1 cellular context compared by ENCODE assay signal in genomic region chr6:144063744-144064401, GRCh38.
A peak's percentile ranks its signal among the peaks of the same experiment; 100 is the strongest.
TF ChIP-seq lines count a peak whose summit lies in the region.

No MANE protein-coding gene starts in this region.

TF ChIP-seq in HepG2, 621 proteins besides CTCF, POLR2A, EP300 and RAD21 (continued from another document and continues in another):
- TF ChIP-seq, protein P1, sequence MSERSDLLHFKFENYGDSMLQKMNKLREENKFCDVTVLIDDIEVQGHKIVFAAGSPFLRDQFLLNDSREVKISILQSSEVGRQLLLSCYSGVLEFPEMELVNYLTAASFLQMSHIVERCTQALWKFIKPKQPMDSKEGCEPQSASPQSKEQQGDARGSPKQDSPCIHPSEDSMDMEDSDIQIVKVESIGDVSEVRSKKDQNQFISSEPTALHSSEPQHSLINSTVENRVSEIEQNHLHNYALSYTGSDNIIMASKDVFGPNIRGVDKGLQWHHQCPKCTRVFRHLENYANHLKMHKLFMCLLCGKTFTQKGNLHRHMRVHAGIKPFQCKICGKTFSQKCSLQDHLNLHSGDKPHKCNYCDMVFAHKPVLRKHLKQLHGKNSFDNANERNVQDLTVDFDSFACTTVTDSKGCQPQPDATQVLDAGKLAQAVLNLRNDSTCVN (CRISPR knock-in tag; IDR thresholded peaks at IDR 0.05; ENCODE audit: borderline replicate concordance): no peak
- TF ChIP-seq RBM22 (optimal IDR thresholded peaks at IDR 0.05; ENCODE audit: low read length): no peak
- TF ChIP-seq SRSF9 (IDR thresholded peaks at IDR 0.05; ENCODE audit: borderline replicate concordance, insufficient read depth, low read depth, low read length, poor library complexity, severe bottlenecking): no peak
- TF ChIP-seq ZBTB34 (CRISPR knock-in tag; IDR thresholded peaks at IDR 0.05): 0 out of 2 replicates have a peak, but pooled peaks have one; percentile 44
- TF ChIP-seq RELA (CRISPR knock-in tag; IDR thresholded peaks at IDR 0.05): peak; percentile 30; the same call in 1 of the 2 replicates
- TF ChIP-seq PTBP1 (IDR thresholded peaks at IDR 0.05; ENCODE audit: low read depth, low read length, poor library complexity, severe bottlenecking): no peak
- no peak for TF ChIP-seq NCOA5 (CRISPR knock-in tag; IDR thresholded peaks at IDR 0.05)
- peak; percentile 80; the same call in 1 of the 2 replicates for TF ChIP-seq ZNF441 (CRISPR knock-in tag; IDR thresholded peaks at IDR 0.05; ENCODE audit: borderline replicate concordance)
- TF ChIP-seq TBX2 (CRISPR knock-in tag; IDR thresholded peaks at IDR 0.05; ENCODE audit: borderline replicate concordance): peak; percentile 70
- no peak for TF ChIP-seq MTA3 (CRISPR knock-in tag; IDR thresholded peaks at IDR 0.05)
- peak; percentile 69; the same call in 1 of the 2 replicates for TF ChIP-seq NRL (CRISPR knock-in tag; IDR thresholded peaks at IDR 0.05; ENCODE audit: borderline replicate concordance)
- peak; percentile 76; the same call in 1 of the 2 replicates for TF ChIP-seq KLF12 (CRISPR knock-in tag; IDR thresholded peaks at IDR 0.05; ENCODE audit: borderline replicate concordance)
- TF ChIP-seq JUNB (CRISPR knock-in tag; IDR thresholded peaks at IDR 0.05; ENCODE audit: borderline replicate concordance): no peak
- no peak for TF ChIP-seq ZFP82 (CRISPR knock-in tag; IDR thresholded peaks at IDR 0.05; ENCODE audit: borderline replicate concordance)
- TF ChIP-seq MEIS2 (CRISPR knock-in tag; IDR thresholded peaks at IDR 0.05): 0 out of 2 replicates have a peak, but pooled peaks have one; percentile 28
- TF ChIP-seq CERS6 (CRISPR knock-in tag; IDR thresholded peaks at IDR 0.05): no peak
- TF ChIP-seq, protein P2, sequence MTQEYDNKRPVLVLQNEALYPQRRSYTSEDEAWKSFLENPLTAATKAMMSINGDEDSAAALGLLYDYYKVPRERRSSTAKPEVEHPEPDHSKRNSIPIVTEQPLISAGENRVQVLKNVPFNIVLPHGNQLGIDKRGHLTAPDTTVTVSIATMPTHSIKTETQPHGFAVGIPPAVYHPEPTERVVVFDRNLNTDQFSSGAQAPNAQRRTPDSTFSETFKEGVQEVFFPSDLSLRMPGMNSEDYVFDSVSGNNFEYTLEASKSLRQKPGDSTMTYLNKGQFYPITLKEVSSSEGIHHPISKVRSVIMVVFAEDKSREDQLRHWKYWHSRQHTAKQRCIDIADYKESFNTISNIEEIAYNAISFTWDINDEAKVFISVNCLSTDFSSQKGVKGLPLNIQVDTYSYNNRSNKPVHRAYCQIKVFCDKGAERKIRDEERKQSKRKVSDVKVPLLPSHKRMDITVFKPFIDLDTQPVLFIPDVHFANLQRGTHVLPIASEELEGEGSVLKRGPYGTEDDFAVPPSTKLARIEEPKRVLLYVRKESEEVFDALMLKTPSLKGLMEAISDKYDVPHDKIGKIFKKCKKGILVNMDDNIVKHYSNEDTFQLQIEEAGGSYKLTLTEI (CRISPR knock-in tag; conservative IDR thresholded peaks at IDR 0.05): no peak
- no peak; the same call in 1 of the 2 replicates for TF ChIP-seq MED1 (CRISPR knock-in tag; IDR thresholded peaks at IDR 0.05)
- TF ChIP-seq CCAR2 (optimal IDR thresholded peaks at IDR 0.05; ENCODE audit: low read depth, low read length): no peak
- TF ChIP-seq, protein P3, sequence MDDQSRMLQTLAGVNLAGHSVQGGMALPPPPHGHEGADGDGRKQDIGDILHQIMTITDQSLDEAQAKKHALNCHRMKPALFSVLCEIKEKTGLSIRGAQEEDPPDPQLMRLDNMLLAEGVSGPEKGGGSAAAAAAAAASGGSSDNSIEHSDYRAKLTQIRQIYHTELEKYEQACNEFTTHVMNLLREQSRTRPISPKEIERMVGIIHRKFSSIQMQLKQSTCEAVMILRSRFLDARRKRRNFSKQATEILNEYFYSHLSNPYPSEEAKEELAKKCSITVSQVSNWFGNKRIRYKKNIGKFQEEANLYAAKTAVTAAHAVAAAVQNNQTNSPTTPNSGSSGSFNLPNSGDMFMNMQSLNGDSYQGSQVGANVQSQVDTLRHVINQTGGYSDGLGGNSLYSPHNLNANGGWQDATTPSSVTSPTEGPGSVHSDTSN (CRISPR knock-in tag; IDR thresholded peaks at IDR 0.05; ENCODE audit: borderline replicate concordance): no peak
- no peak for TF ChIP-seq ZKSCAN8 (CRISPR knock-in tag; IDR thresholded peaks at IDR 0.05; ENCODE audit: borderline replicate concordance)
- 0 out of 2 replicates have a peak, but pooled peaks have one; percentile 73 for TF ChIP-seq ZNF567 (CRISPR knock-in tag; IDR thresholded peaks at IDR 0.05; ENCODE audit: borderline replicate concordance)
- no peak for TF ChIP-seq SETDB1 (CRISPR knock-in tag; IDR thresholded peaks at IDR 0.05; ENCODE audit: borderline replicate concordance)
- TF ChIP-seq, protein P4, sequence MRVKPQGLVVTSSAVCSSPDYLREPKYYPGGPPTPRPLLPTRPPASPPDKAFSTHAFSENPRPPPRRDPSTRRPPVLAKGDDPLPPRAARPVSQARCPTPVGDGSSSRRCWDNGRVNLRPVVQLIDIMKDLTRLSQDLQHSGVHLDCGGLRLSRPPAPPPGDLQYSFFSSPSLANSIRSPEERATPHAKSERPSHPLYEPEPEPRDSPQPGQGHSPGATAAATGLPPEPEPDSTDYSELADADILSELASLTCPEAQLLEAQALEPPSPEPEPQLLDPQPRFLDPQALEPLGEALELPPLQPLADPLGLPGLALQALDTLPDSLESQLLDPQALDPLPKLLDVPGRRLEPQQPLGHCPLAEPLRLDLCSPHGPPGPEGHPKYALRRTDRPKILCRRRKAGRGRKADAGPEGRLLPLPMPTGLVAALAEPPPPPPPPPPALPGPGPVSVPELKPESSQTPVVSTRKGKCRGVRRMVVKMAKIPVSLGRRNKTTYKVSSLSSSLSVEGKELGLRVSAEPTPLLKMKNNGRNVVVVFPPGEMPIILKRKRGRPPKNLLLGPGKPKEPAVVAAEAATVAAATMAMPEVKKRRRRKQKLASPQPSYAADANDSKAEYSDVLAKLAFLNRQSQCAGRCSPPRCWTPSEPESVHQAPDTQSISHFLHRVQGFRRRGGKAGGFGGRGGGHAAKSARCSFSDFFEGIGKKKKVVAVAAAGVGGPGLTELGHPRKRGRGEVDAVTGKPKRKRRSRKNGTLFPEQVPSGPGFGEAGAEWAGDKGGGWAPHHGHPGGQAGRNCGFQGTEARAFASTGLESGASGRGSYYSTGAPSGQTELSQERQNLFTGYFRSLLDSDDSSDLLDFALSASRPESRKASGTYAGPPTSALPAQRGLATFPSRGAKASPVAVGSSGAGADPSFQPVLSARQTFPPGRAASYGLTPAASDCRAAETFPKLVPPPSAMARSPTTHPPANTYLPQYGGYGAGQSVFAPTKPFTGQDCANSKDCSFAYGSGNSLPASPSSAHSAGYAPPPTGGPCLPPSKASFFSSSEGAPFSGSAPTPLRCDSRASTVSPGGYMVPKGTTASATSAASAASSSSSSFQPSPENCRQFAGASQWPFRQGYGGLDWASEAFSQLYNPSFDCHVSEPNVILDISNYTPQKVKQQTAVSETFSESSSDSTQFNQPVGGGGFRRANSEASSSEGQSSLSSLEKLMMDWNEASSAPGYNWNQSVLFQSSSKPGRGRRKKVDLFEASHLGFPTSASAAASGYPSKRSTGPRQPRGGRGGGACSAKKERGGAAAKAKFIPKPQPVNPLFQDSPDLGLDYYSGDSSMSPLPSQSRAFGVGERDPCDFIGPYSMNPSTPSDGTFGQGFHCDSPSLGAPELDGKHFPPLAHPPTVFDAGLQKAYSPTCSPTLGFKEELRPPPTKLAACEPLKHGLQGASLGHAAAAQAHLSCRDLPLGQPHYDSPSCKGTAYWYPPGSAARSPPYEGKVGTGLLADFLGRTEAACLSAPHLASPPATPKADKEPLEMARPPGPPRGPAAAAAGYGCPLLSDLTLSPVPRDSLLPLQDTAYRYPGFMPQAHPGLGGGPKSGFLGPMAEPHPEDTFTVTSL (CRISPR knock-in tag; IDR thresholded peaks at IDR 0.05; ENCODE audit: borderline replicate concordance): 0 out of 2 replicates have a peak, but pooled peaks have one; percentile 17
- TF ChIP-seq SNAI1 (CRISPR knock-in tag; IDR thresholded peaks at IDR 0.05; ENCODE audit: borderline replicate concordance): 0 out of 2 replicates have a peak, but pooled peaks have one; percentile 81
- no peak for TF ChIP-seq PHF5A (CRISPR knock-in tag; IDR thresholded peaks at IDR 0.05; ENCODE audit: low read depth, unreplicated experiment)
- TF ChIP-seq MAFK (conservative IDR thresholded peaks at IDR 0.05 in 1 of 2, IDR thresholded peaks at IDR 0.05 in 1 of 2; ENCODE audit: low read length in 2 of 2): no peak
- TF ChIP-seq, protein P5, sequence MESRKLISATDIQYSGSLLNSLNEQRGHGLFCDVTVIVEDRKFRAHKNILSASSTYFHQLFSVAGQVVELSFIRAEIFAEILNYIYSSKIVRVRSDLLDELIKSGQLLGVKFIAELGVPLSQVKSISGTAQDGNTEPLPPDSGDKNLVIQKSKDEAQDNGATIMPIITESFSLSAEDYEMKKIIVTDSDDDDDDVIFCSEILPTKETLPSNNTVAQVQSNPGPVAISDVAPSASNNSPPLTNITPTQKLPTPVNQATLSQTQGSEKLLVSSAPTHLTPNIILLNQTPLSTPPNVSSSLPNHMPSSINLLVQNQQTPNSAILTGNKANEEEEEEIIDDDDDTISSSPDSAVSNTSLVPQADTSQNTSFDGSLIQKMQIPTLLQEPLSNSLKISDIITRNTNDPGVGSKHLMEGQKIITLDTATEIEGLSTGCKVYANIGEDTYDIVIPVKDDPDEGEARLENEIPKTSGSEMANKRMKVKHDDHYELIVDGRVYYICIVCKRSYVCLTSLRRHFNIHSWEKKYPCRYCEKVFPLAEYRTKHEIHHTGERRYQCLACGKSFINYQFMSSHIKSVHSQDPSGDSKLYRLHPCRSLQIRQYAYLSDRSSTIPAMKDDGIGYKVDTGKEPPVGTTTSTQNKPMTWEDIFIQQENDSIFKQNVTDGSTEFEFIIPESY (CRISPR knock-in tag; IDR thresholded peaks at IDR 0.05): no peak
- TF ChIP-seq ZNF432 (CRISPR knock-in tag; IDR thresholded peaks at IDR 0.05; ENCODE audit: borderline replicate concordance): no peak
- TF ChIP-seq, protein P6, sequence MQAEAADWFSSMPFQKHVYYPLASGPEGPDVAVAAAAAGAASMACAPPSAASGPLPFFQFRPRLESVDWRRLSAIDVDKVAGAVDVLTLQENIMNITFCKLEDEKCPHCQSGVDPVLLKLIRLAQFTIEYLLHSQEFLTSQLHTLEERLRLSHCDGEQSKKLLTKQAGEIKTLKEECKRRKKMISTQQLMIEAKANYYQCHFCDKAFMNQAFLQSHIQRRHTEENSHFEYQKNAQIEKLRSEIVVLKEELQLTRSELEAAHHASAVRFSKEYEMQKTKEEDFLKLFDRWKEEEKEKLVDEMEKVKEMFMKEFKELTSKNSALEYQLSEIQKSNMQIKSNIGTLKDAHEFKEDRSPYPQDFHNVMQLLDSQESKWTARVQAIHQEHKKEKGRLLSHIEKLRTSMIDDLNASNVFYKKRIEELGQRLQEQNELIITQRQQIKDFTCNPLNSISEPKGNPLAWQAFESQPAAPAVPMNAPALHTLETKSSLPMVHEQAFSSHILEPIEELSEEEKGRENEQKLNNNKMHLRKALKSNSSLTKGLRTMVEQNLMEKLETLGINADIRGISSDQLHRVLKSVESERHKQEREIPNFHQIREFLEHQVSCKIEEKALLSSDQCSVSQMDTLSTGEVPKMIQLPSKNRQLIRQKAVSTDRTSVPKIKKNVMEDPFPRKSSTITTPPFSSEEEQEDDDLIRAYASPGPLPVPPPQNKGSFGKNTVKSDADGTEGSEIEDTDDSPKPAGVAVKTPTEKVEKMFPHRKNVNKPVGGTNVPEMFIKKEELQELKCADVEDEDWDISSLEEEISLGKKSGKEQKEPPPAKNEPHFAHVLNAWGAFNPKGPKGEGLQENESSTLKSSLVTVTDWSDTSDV (CRISPR knock-in tag; IDR thresholded peaks at IDR 0.05): no peak
- TF ChIP-seq, protein P7, sequence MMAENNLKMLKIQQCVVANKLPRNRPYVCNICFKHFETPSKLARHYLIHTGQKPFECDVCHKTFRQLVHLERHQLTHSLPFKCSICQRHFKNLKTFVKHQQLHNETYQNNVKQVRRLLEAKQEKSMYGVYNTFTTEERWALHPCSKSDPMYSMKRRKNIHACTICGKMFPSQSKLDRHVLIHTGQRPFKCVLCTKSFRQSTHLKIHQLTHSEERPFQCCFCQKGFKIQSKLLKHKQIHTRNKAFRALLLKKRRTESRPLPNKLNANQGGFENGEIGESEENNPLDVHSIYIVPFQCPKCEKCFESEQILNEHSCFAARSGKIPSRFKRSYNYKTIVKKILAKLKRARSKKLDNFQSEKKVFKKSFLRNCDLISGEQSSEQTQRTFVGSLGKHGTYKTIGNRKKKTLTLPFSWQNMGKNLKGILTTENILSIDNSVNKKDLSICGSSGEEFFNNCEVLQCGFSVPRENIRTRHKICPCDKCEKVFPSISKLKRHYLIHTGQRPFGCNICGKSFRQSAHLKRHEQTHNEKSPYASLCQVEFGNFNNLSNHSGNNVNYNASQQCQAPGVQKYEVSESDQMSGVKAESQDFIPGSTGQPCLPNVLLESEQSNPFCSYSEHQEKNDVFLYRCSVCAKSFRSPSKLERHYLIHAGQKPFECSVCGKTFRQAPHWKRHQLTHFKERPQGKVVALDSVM (CRISPR knock-in tag; IDR thresholded peaks at IDR 0.05): peak; percentile 42; the same call in 1 of the 2 replicates
- no peak for TF ChIP-seq TOPORS (CRISPR knock-in tag; IDR thresholded peaks at IDR 0.05)
- no peak for TF ChIP-seq NR2F1 (CRISPR knock-in tag; IDR thresholded peaks at IDR 0.05)
- TF ChIP-seq ZNF513 (CRISPR knock-in tag; conservative IDR thresholded peaks at IDR 0.05): no peak
- peak; percentile 68 for TF ChIP-seq CREB1 (IDR thresholded peaks at IDR 0.05)
- no peak; the same call in 1 of the 2 replicates for TF ChIP-seq CREB1 (CRISPR knock-in tag; IDR thresholded peaks at IDR 0.05)
- TF ChIP-seq ZNF547 (CRISPR knock-in tag; IDR thresholded peaks at IDR 0.05): peak; percentile 40; the same call in 1 of the 2 replicates
